32 cellular contexts compared by ENCODE assay signal in genomic region chr20:62965363-62965771, GRCh38. TPM values are rescaled to one million over a fixed set of nuclear protein-coding genes. Genes with fewer than 3 reads are reported as not detected.
"Had no signal": no experiment of that assay in that cellular context is flagged by ENCODE, and none has a peak within 500 bp of the region (broad histone marks: within the 10 kb centered on the region; RNA-seq: fewer than 3 reads in every experiment).

No MANE protein-coding gene starts in this region.

- H3K4me1 ChIP-seq: adrenal gland, esophagus muscularis mucosa, left lung, sigmoid colon had no signal

- H3K9me3 Mint-ChIP-seq: activated B cell treated with CpG ODN at 0.5 μM for 24 hours; activated T-cell treated with anti-CD3 and anti-CD28 coated beads, Interleukin-2, amount 50 U/mL, for 24 hours; activated T-helper 17 cell treated with anti-CD3 and anti-CD28 coated beads, Interleukin-2, amount 50 U/mL, for 72 hours; naive B cell; stimulated activated naive B cell treated with anti-CD40 and anti-IgM and Interleukin-4, amounts not matched to agents 10 μg/mL and 1 μg/mL and 100 μg/mL, for 72 hours had no signal

- H3K9me3 ChIP-seq: adrenal gland, esophagus muscularis mucosa, left lung, sigmoid colon had no signal

- H3K4me3 Mint-ChIP-seq: activated B cell treated with CpG ODN at 0.5 μM for 24 hours; activated CD4-positive, alpha-beta T cell treated with anti-CD3 and anti-CD28 coated beads for 36 hours; activated naive CD8-positive, alpha-beta T cell; activated T-cell treated with anti-CD3 and anti-CD28 coated beads, Interleukin-2, amount 50 U/mL, for 24 hours; activated T-helper 17 cell treated with anti-CD3 and anti-CD28 coated beads, Interleukin-2, amount 50 U/mL, for 72 hours; naive B cell; stimulated activated naive B cell treated with anti-CD40 and anti-IgM and Interleukin-4, amounts not matched to agents 10 μg/mL and 1 μg/mL and 100 μg/mL, for 72 hours had no signal

- H3K79me2 ChIP-seq: hepatocyte had no signal

- H2AFZ ChIP-seq: hepatocyte had no signal

- DNase-seq: activated B cell treated with CpG ODN at 0.5 μM for 24 hours; activated CD4-positive, alpha-beta T cell treated with anti-CD3 and anti-CD28 coated beads for 36 hours; activated CD4-positive, alpha-beta T cell treated with anti-CD3 and anti-CD28 coated beads, Interleukin-2, amount 50 U/mL, for 4 hours; activated CD8-positive, alpha-beta memory T cell treated with anti-CD3 and anti-CD28 coated beads for 24 hours; activated CD8-positive, alpha-beta memory T cell treated with anti-CD3 and anti-CD28 coated beads, Interleukin-2, amount 50 U/mL, for 4 hours; activated naive CD4-positive, alpha-beta T cell; activated T-cell treated with anti-CD3 and anti-CD28 coated beads, Interleukin-2, amount 50 U/mL, for 24 hours; adrenal gland; central memory CD4-positive, alpha-beta T cell; effector memory CD4-positive, alpha-beta T cell; glutamatergic neuron; kidney glomerular epithelial cell; naive B cell; sigmoid colon; stimulated activated CD4-positive, alpha-beta T cell treated with anti-CD3 and anti-CD28 coated beads, Interleukin-2, amount 100 ng/mL, for 48 hours; stimulated activated CD8-positive, alpha-beta memory T cell treated with anti-CD3 and anti-CD28 coated beads, Interleukin-4, amount 100 ng/mL, for 48 hours; stimulated activated naive B cell treated with anti-CD40 and anti-IgM and Interleukin-4, amounts not matched to agents 10 μg/mL and 1 μg/mL and 100 μg/mL, for 72 hours; trophoblast cell had no signal

- H3K4me2 ChIP-seq: hepatocyte, smooth muscle cell had no signal

- H3K36me3 Mint-ChIP-seq: activated naive CD8-positive, alpha-beta T cell; naive B cell had no signal

- ATAC-seq: activated CD4-positive, alpha-beta T cell treated with anti-CD3 and anti-CD28 coated beads for 36 hours; activated T-helper 17 cell treated with anti-CD3 and anti-CD28 coated beads, Interleukin-2, amount 50 U/mL, for 72 hours; left lung; stimulated activated naive B cell treated with anti-CD40 and anti-IgM and Interleukin-4, amounts not matched to agents 10 μg/mL and 1 μg/mL and 100 μg/mL, for 72 hours had no signal

- H3K4me3 ChIP-seq: adrenal gland, esophagus muscularis mucosa, hepatocyte, left lung, lung, sigmoid colon, smooth muscle cell had no signal

- H3K4me1 Mint-ChIP-seq: activated B cell treated with CpG ODN at 0.5 μM for 24 hours; activated CD4-positive, alpha-beta T cell treated with anti-CD3 and anti-CD28 coated beads for 36 hours; activated T-helper 17 cell treated with anti-CD3 and anti-CD28 coated beads, Interleukin-2, amount 50 U/mL, for 72 hours; naive B cell had no signal

- H3K27ac Mint-ChIP-seq: activated B cell treated with CpG ODN at 0.5 μM for 24 hours; activated CD4-positive, alpha-beta T cell treated with anti-CD3 and anti-CD28 coated beads for 36 hours; activated naive CD8-positive, alpha-beta T cell; activated T-cell treated with anti-CD3 and anti-CD28 coated beads, Interleukin-2, amount 50 U/mL, for 24 hours; activated T-helper 17 cell treated with anti-CD3 and anti-CD28 coated beads, Interleukin-2, amount 50 U/mL, for 72 hours; stimulated activated naive B cell treated with anti-CD40 and anti-IgM and Interleukin-4, amounts not matched to agents 10 μg/mL and 1 μg/mL and 100 μg/mL, for 72 hours had no signal

- H3K36me3 ChIP-seq: adrenal gland had no signal

- H3K27me3 ChIP-seq: adrenal gland, hepatocyte had no signal

- H3K27me3 Mint-ChIP-seq: activated B cell treated with CpG ODN at 0.5 μM for 24 hours; activated CD4-positive, alpha-beta T cell treated with anti-CD3 and anti-CD28 coated beads for 36 hours; activated naive CD8-positive, alpha-beta T cell; activated T-cell treated with anti-CD3 and anti-CD28 coated beads, Interleukin-2, amount 50 U/mL, for 24 hours; activated T-helper 17 cell treated with anti-CD3 and anti-CD28 coated beads, Interleukin-2, amount 50 U/mL, for 72 hours; naive B cell; stimulated activated naive B cell treated with anti-CD40 and anti-IgM and Interleukin-4, amounts not matched to agents 10 μg/mL and 1 μg/mL and 100 μg/mL, for 72 hours had no signal

- H3K27ac ChIP-seq: adrenal gland, esophagus muscularis mucosa, hepatocyte, left lung, sigmoid colon had no signal

RNA-seq across cellular contexts. Expression of gene BHLHE23, which starts 41.4 kb away (rescaled TPM):
- total RNA-seq: activated B cell treated with CpG ODN at 0.5 μM for 24 hours; activated CD4-positive, alpha-beta T cell treated with anti-CD3 and anti-CD28 coated beads for 36 hours; activated T-helper 17 cell treated with anti-CD3 and anti-CD28 coated beads, Interleukin-2, amount 50 U/mL, for 72 hours; adrenal gland; astrocyte; dermis microvascular lymphatic vessel endothelial cell; esophagus muscularis mucosa; frontal cortex; hepatocyte; left lung; lung; mesenteric fat pad; mucosa of gallbladder; omental fat pad; renal cortical epithelial cell; sigmoid colon; smooth muscle cell had no signal
